1 cellular context compared by ENCODE assay signal in the genomic region with DNA sequence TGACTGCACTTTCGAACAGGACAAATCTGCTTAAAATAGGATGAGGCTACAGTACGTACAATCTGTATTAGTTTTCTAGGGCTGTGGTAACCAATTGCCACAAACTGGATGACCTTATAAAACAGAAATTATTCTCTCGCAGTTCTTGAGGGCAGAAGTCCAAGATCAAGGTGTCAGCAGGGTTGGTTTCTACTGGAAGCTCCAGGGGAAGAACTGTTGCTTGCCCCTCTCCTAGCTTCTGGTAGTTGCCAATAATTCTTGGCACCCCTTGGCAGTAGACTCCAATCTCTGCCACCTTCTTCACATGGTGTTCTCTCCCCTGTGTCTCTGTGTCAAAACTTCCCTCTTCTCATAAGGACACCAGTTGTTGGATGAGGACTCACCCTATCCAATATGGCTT.
TF ChIP-seq lines count a peak whose summit lies in the region.

No MANE protein-coding gene starts in this region.

TF ChIP-seq in H1, 55 proteins besides CTCF, POLR2A, EP300 and RAD21:
- no peak for TF ChIP-seq RNF2 (IDR thresholded peaks at IDR 0.05; ENCODE audit: borderline replicate concordance, low read depth, low read length, missing control alignments, poor library complexity, severe bottlenecking)
- no peak for TF ChIP-seq HDAC6 (IDR thresholded peaks at IDR 0.05; ENCODE audit: low read depth, low read length)
- no peak for TF ChIP-seq NRF1 (IDR thresholded peaks at IDR 0.05; ENCODE audit: low read depth, low read length)
- TF ChIP-seq, protein P1, sequence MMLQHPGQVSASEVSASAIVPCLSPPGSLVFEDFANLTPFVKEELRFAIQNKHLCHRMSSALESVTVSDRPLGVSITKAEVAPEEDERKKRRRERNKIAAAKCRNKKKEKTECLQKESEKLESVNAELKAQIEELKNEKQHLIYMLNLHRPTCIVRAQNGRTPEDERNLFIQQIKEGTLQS (IDR thresholded peaks at IDR 0.05; ENCODE audit: insufficient read depth, low read depth, low read length) = no peak
- TF ChIP-seq TEAD4 (IDR thresholded peaks at IDR 0.05; ENCODE audit: low read depth, low read length) = no peak
- no peak for TF ChIP-seq TCF12 (IDR thresholded peaks at IDR 0.05; ENCODE audit: low read depth, low read length)
- TF ChIP-seq CEBPB (IDR thresholded peaks at IDR 0.05; ENCODE audit: low read depth, low read length) = no peak
- TF ChIP-seq KDM1A (IDR thresholded peaks at IDR 0.05; ENCODE audit: borderline replicate concordance, low read length) = no peak
- TF ChIP-seq SAP30 (IDR thresholded peaks at IDR 0.05; ENCODE audit: insufficient read depth, insufficient replicate concordance, low read length) = no peak
- TF ChIP-seq, protein P2, sequence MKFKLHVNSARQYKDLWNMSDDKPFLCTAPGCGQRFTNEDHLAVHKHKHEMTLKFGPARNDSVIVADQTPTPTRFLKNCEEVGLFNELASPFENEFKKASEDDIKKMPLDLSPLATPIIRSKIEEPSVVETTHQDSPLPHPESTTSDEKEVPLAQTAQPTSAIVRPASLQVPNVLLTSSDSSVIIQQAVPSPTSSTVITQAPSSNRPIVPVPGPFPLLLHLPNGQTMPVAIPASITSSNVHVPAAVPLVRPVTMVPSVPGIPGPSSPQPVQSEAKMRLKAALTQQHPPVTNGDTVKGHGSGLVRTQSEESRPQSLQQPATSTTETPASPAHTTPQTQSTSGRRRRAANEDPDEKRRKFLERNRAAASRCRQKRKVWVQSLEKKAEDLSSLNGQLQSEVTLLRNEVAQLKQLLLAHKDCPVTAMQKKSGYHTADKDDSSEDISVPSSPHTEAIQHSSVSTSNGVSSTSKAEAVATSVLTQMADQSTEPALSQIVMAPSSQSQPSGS (IDR thresholded peaks at IDR 0.05; ENCODE audit: low read length) = no peak
- no peak for TF ChIP-seq POLR2AphosphoS5 (IDR thresholded peaks at IDR 0.05; ENCODE audit: low read depth, low read length)
- no peak for TF ChIP-seq BACH1 (IDR thresholded peaks at IDR 0.05; ENCODE audit: low read length)
- no peak for TF ChIP-seq KDM5A (IDR thresholded peaks at IDR 0.05; ENCODE audit: low read length)
- TF ChIP-seq KDM4A (IDR thresholded peaks at IDR 0.05; ENCODE audit: low read depth, low read length, severe bottlenecking) = no peak
- TF ChIP-seq SP2 (IDR thresholded peaks at IDR 0.05; ENCODE audit: low read length) = no peak
- no peak for TF ChIP-seq SP1 (IDR thresholded peaks at IDR 0.05; ENCODE audit: low read depth, low read length)
- TF ChIP-seq CBX5 (IDR thresholded peaks at IDR 0.05; ENCODE audit: low read depth, low read length) = no peak
- TF ChIP-seq TAF1 (IDR thresholded peaks at IDR 0.05; ENCODE audit: low read depth, low read length) = no peak
- TF ChIP-seq TAF7 (optimal IDR thresholded peaks at IDR 0.05; ENCODE audit: borderline replicate concordance, low read depth, low read length) = no peak
- TF ChIP-seq SP4 (IDR thresholded peaks at IDR 0.05; ENCODE audit: low read length) = no peak
